Comparison of ENCODE assay signal across 8 cellular contexts in genomic region chr2:120680136-120680761, GRCh38. TPM values are rescaled to one million over a fixed set of nuclear protein-coding genes. Genes with fewer than 3 reads are reported as not detected.
DNase-seq lines count a peak whose midpoint lies in the region; ATAC-seq and TF ChIP-seq lines count a peak whose summit lies in the region.

No MANE protein-coding gene starts in this region.

- BruUV-seq in IMR-90 (replicated peaks; lab: Mats Ljungman, UMichigan): no TSS peak

- dilution Hi-C loops in IMR-90 (cut with HindIII; ENCODE audit: low sequenced_read_pairs, unreplicated experiment): no loop called here

- H3K9me3 ChIP-seq in IMR-90 (ENCODE audit: control insufficient read depth, insufficient read depth, low read length): no peaks in the 10 kb centered on the region; the same call in 1 of the 2 replicates

- no peaks in the 10 kb centered on the region for H4K20me1 ChIP-seq in IMR-90 (ENCODE audit: insufficient read depth, low read length)

- H2AK9ac ChIP-seq in IMR-90 (replicated peaks; ENCODE audit: low read depth, low read length, poor library complexity): no peak overlapping the region

- H3K27ac Mint-ChIP-seq in nephron progenitor cell: no peak overlapping the region
- H3K27ac Mint-ChIP-seq in stimulated activated naive B cell treated with anti-CD40 and anti-IgM and Interleukin-4, amounts not matched to agents 10 μg/mL and 1 μg/mL and 100 μg/mL, for 72 hours: peak overlapping the region; percentile 70

- H2BK5ac ChIP-seq in IMR-90 (ENCODE audit: low read depth, low read length, poor library complexity, severe bottlenecking): no peak overlapping the region

- H2AFZ ChIP-seq in IMR-90 (replicated peaks; ENCODE audit: low read length, poor library complexity): peak overlapping the region; percentile 19

- peaks cover 18% of the 10 kb centered on the region for H3K4me1 ChIP-seq in IMR-90 (ENCODE audit: control insufficient read depth, insufficient read depth, low read length)

- TF ChIP-seq RAD21 in IMR-90 (IDR thresholded peaks at IDR 0.05; ENCODE audit: low read length): peak; percentile 92

- H3K36me3 ChIP-seq in IMR-90 (ENCODE audit: control insufficient read depth, insufficient read depth, low read length): no peaks in the 10 kb centered on the region

- H3K36me3 Mint-ChIP-seq in nephron progenitor cell (ENCODE audit: low read depth): no peaks in the 10 kb centered on the region
- no peaks in the 10 kb centered on the region for H3K36me3 Mint-ChIP-seq in stimulated activated naive B cell treated with anti-CD40 and anti-IgM and Interleukin-4, amounts not matched to agents 10 μg/mL and 1 μg/mL and 100 μg/mL, for 72 hours

- no peak overlapping the region for H3K23ac ChIP-seq in IMR-90 (ENCODE audit: low read depth, low read length)

- POLR2A ChIA-PET in IMR-90 (lab: Charles Lee; ENCODE audit: unreplicated experiment): interaction anchor here (0.6 kb wide), 1 partner anchor 1048 kb away, joined by 6 read pairs; no protein-coding TSS in a partner anchor

- H3K27ac ChIP-seq in IMR-90 (ENCODE audit: insufficient read depth, low read length): no peak overlapping the region

- H4K5ac ChIP-seq in IMR-90 (ENCODE audit: low read depth, low read length): no peak overlapping the region

- peak; percentile 40; the same call in 1 of the 2 replicates for TF ChIP-seq POLR2A in IMR-90 (IDR thresholded peaks at IDR 0.05; ENCODE audit: low read depth, low read length)

- peak overlapping the region; percentile 17; the same call in 1 of the 2 replicates for H2AK5ac ChIP-seq in IMR-90 (ENCODE audit: low read depth, low read length)

- no peak overlapping the region for H2BK15ac ChIP-seq in IMR-90 (ENCODE audit: low read depth, low read length)

- no peak overlapping the region for H3K4ac ChIP-seq in IMR-90 (ENCODE audit: low read depth, low read length)

- H3K9me1 ChIP-seq in IMR-90 (ENCODE audit: insufficient read depth, low read length): 0 out of 2 replicates have a peak, but pooled peaks cover 3% of the 10 kb centered on the region

- in situ Hi-C loops in IMR-90 (cut with MboI; ENCODE audit: low sequenced_read_pairs): loop anchor here (25.0 kb wide), 2 partner anchors 682 to 943 kb away; no protein-coding TSS in a partner anchor

- peak; percentile 78 for DNase-seq in AG08396 (ENCODE audit: low spot score)
- DNase-seq in IMR-90: peak; percentile 88
- DNase-seq in OCI-M1 (lab: John Stamatoyannopoulos, UW): peak; percentile 83
- peak; percentile 59 for DNase-seq in activated T-cell treated with anti-CD3 and anti-CD28 coated beads for 48 hours (ENCODE audit: low read depth)
- DNase-seq in fibroblast of gingiva (ENCODE audit: low read depth): peak; percentile 86
- peak; percentile 88 for DNase-seq in nephron progenitor cell
- peak; percentile 42 for DNase-seq in stimulated activated naive B cell treated with anti-CD40 and anti-IgM and Interleukin-4, amounts not matched to agents 10 μg/mL and 1 μg/mL and 100 μg/mL, for 72 hours

- WGBS in IMR-90 (ENCODE audit: extremely low coverage in 2 of 2, insufficient read length in 1 of 2), 2 experiments: 71% methylated on average over 5 of the region's 18 CpGs; no CpG with 5 or more reads in 1 of the 2 experiments

- CTCF ChIA-PET in IMR-90 (lab: Yijun Ruan, JAX): interaction anchor here (0.6 to 3.6 kb wide), 12 partner anchors 10 to 617 kb away, joined by 3 to 34 read pairs (median 4); no protein-coding TSS in a partner anchor

- H4K8ac ChIP-seq in IMR-90 (ENCODE audit: low read depth in 2 of 2, low read length in 2 of 2): no peak overlapping the region; a peak in 1 of 4 replicates

- no peak overlapping the region for H4K91ac ChIP-seq in IMR-90 (ENCODE audit: insufficient read depth, low read depth, low read length)

- no peaks in the 10 kb centered on the region for H3K4me1 Mint-ChIP-seq in nephron progenitor cell
- H3K4me1 Mint-ChIP-seq in stimulated activated naive B cell treated with anti-CD40 and anti-IgM and Interleukin-4, amounts not matched to agents 10 μg/mL and 1 μg/mL and 100 μg/mL, for 72 hours: peaks cover 3 to 6% of the 10 kb centered on the region in 2 donors

- no peak overlapping the region for H3K56ac ChIP-seq in IMR-90 (ENCODE audit: extremely low read depth, insufficient read depth, low read length)

- H3K9ac ChIP-seq in IMR-90 (ENCODE audit: low read depth, low read length): no peak overlapping the region

- H3K4me3 ChIP-seq in IMR-90 (ENCODE audit: insufficient read depth, low read depth, low read length): no peak overlapping the region

- no peak overlapping the region for H3K4me2 ChIP-seq in IMR-90 (ENCODE audit: low read depth, low read length)

- no peaks in the 10 kb centered on the region for H3K79me1 ChIP-seq in IMR-90 (ENCODE audit: low read depth in 1 of 2, low read length in 2 of 2)

- no peak overlapping the region for H3K18ac ChIP-seq in IMR-90 (ENCODE audit: low read depth, low read length)

- no peak overlapping the region for H3K4me3 Mint-ChIP-seq in nephron progenitor cell
- H3K4me3 Mint-ChIP-seq in stimulated activated naive B cell treated with anti-CD40 and anti-IgM and Interleukin-4, amounts not matched to agents 10 μg/mL and 1 μg/mL and 100 μg/mL, for 72 hours: peak overlapping the region; percentile 21 to 33

- peaks cover 4% of the 10 kb centered on the region for H3K9me3 Mint-ChIP-seq in nephron progenitor cell
- H3K9me3 Mint-ChIP-seq in stimulated activated naive B cell treated with anti-CD40 and anti-IgM and Interleukin-4, amounts not matched to agents 10 μg/mL and 1 μg/mL and 100 μg/mL, for 72 hours: no peaks in the 10 kb centered on the region

- H2BK20ac ChIP-seq in IMR-90 (ENCODE audit: low read depth, low read length): no peak overlapping the region

- H2BK120ac ChIP-seq in IMR-90 (ENCODE audit: low read depth, low read length): no peak overlapping the region

- H3K27me3 Mint-ChIP-seq in nephron progenitor cell (ENCODE audit: low read depth, poor library complexity): peaks cover 89% of the 10 kb centered on the region
- H3K27me3 Mint-ChIP-seq in stimulated activated naive B cell treated with anti-CD40 and anti-IgM and Interleukin-4, amounts not matched to agents 10 μg/mL and 1 μg/mL and 100 μg/mL, for 72 hours: peaks cover 59 to 62% of the 10 kb centered on the region in 2 donors

- H3K27me3 ChIP-seq in IMR-90 (ENCODE audit: control insufficient read depth, insufficient read depth, low read length): peaks cover 12% of the 10 kb centered on the region

- intact Hi-C loops in IMR-90 (cut with micrococcal nuclease): loop anchor here (1.0 to 5.0 kb wide), 4 partner anchors 337 to 1038 kb away; no protein-coding TSS in a partner anchor

- H3K14ac ChIP-seq in IMR-90 (replicated peaks; ENCODE audit: low read depth, low read length): no peak overlapping the region

- TF ChIP-seq CTCF in IMR-90 (conservative IDR thresholded peaks at IDR 0.05; ENCODE audit: low read depth, low read length) (peak; percentile 78), nephron progenitor cell (IDR thresholded peaks at IDR 0.05) (peak; percentile 40)

- ATAC-seq in GM18909 (IDR thresholded peaks at IDR 0.05; ENCODE audit: poor library complexity, unreplicated experiment): peak; percentile 77
- peak; percentile 67 for ATAC-seq in IMR-90 (ENCODE audit: low read depth)
- ATAC-seq in stimulated activated naive B cell treated with anti-CD40 and anti-IgM and Interleukin-4, amounts not matched to agents 10 μg/mL and 1 μg/mL and 100 μg/mL, for 72 hours (replicated peaks): peak; percentile 87 to 89

TF ChIP-seq in IMR-90, 13 proteins besides CTCF, POLR2A, EP300 and RAD21:
- TF ChIP-seq CEBPB (IDR thresholded peaks at IDR 0.05; ENCODE audit: low read depth, low read length) (no peak), SMC3 (IDR thresholded peaks at IDR 0.05; ENCODE audit: low read depth, low read length) (peak; percentile 93)

RNA-seq across cellular contexts. Expression of gene GLI2, which starts 55.4 kb away (rescaled TPM):
- 3.8 and 4.7 TPM in 2 replicates for total RNA-seq in IMR-90 (2012; rRNA removed)
- 26.0 and 31.5 TPM in 2 replicates for polyA plus RNA-seq in IMR-90 (2012; rRNA removed)
- 7.6 and 16.7 TPM in 2 replicates for polyA plus RNA-seq in IMR-90 (2012; cell fraction: cytosol; rRNA removed)
- 57.0 and 124 TPM in 2 replicates for polyA plus RNA-seq in IMR-90 (2012; cell fraction: nucleus; rRNA removed; ENCODE audit: low replicate concordance)
